ENCODE assay signal across 9 cellular contexts in the genomic region with DNA sequence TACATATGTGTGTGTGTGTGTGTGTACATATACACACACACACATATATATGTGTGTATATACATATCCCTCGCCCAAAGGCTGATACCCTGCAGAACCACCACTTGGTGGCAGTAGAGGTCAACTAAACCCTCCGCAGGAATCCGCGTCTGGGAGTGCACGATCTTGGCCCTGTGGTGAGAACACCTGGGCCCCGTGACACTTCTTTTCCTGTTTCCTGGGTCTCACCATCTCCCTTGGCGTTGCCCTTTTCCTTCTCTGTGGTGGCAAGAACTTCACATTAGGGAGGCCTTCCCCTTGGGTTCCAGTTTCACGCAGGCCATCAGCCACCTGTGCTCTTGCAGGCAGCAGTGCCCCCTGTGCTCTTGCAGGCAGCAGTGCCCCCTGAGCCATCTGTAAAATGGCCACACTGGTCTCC. TPM values are rescaled to one million over a fixed set of nuclear protein-coding genes. Genes with fewer than 3 reads are reported as not detected.
A peak's percentile ranks its signal among the peaks of the same experiment; 100 is the strongest.
DNase-seq lines count a peak whose midpoint lies in the region; ATAC-seq, FAIRE-seq and TF ChIP-seq lines count a peak whose summit lies in the region.
"Had no signal": no experiment of that assay in that cellular context is flagged by ENCODE, and none has a peak within 500 bp of the region (broad histone marks: within the 10 kb centered on the region; RNA-seq: fewer than 3 reads in every experiment).

No MANE protein-coding gene starts in this region.

- POLR2A ChIA-PET in activated CD4-positive, alpha-beta memory T cell treated with anti-CD3 and anti-CD28 coated beads for 36 hours (lab: Charles Lee) = no interaction called here
- POLR2A ChIA-PET in H1 (lab: Charles Lee; ENCODE audit: partially characterized antibody) = no interaction called here

- H3K79me2 ChIP-seq in H1 (ENCODE audit: control insufficient read depth in 1 of 2, insufficient read depth in 2 of 2, low read length in 2 of 2) = no peaks in the 10 kb centered on the region

- FAIRE-seq in H1 (lab: Jason Lieb, UNC) = peak; percentile 88

- no peak overlapping the region for H3K14ac ChIP-seq in H1 (ENCODE audit: insufficient read length)

- H3K4me3 ChIP-seq in CD4-positive, CD25-positive, alpha-beta regulatory T cell (ENCODE audit: low read depth, low read length) = no peak overlapping the region
- H3K4me3 ChIP-seq in H1 (ENCODE audit: extremely low read depth in 1 of 4, insufficient read depth in 2 of 4, low read depth in 3 of 4, low read length in 4 of 4) (peak overlapping the region in 1 of 4 experiments; percentile 41; a peak in 2 of 8 replicates), mucosa of descending colon (no peak overlapping the region)

- intact Hi-C loops in activated CD4-positive, alpha-beta memory T cell treated with anti-CD3 and anti-CD28 coated beads for 36 hours (cut with micrococcal nuclease) = loop anchor here (1.0 kb wide), 4 partner anchors 58 to 325 kb away; no protein-coding TSS in a partner anchor
- intact Hi-C loops in mucosa of descending colon (cut with DNase I, micrococcal nuclease) = loop anchor here (1.0 to 10.0 kb wide), 4 partner anchors 175 to 325 kb away; no protein-coding TSS in a partner anchor

- no peak overlapping the region for H2AK5ac ChIP-seq in H1 (ENCODE audit: low read depth, low read length)

- no peak overlapping the region for H2BK15ac ChIP-seq in H1 (ENCODE audit: low read length)

- no peak overlapping the region for H4K8ac ChIP-seq in H1 (ENCODE audit: extremely low read depth, insufficient read depth, low read length)

- no peaks in the 10 kb centered on the region for H3K36me3 Mint-ChIP-seq in CD4-positive, CD25-positive, alpha-beta regulatory T cell
- no peaks in the 10 kb centered on the region for H3K36me3 Mint-ChIP-seq in activated CD4-positive, alpha-beta memory T cell treated with anti-CD3 and anti-CD28 coated beads for 36 hours

- no peak overlapping the region for H3K23ac ChIP-seq in H1 (ENCODE audit: insufficient read length)

- H2BK5ac ChIP-seq in H1 (ENCODE audit: low read depth, low read length) = no peak overlapping the region

- H3K56ac ChIP-seq in H1 (replicated peaks; ENCODE audit: insufficient read length, low read depth, low read length) = no peak overlapping the region

- no peak for TF ChIP-seq POLR2A in H1 (IDR thresholded peaks at IDR 0.05; ENCODE audit: control extremely low read depth in 1 of 2, low read depth in 2 of 2, low read length in 2 of 2)

- H2BK12ac ChIP-seq in H1 (ENCODE audit: low read depth, low read length) = no peak overlapping the region

- no peaks in the 10 kb centered on the region for H3K36me3 ChIP-seq in CD4-positive, CD25-positive, alpha-beta regulatory T cell (ENCODE audit: control insufficient read depth, insufficient read depth, low read length)
- no peaks in the 10 kb centered on the region for H3K36me3 ChIP-seq in H1 (ENCODE audit: control insufficient read depth in 2 of 4, insufficient read depth in 4 of 4, low read length in 3 of 4)
- H3K36me3 ChIP-seq in mucosa of descending colon (ENCODE audit: low read depth) = no peaks in the 10 kb centered on the region

- H4K5ac ChIP-seq in H1 (ENCODE audit: insufficient read length, low read depth, low read length) = no peak overlapping the region

- peak; percentile 84 to 85 for TF ChIP-seq RAD21 in H1 (IDR thresholded peaks at IDR 0.05 in 1 of 2, conservative IDR thresholded peaks at IDR 0.05 in 1 of 2; ENCODE audit: low read depth in 2 of 2, low read length in 2 of 2)

- peak; percentile 69 to 70 for ATAC-seq in CD4-positive, CD25-positive, alpha-beta regulatory T cell (ENCODE audit: low read depth in 2 of 2)
- ATAC-seq in GM19328 (IDR thresholded peaks at IDR 0.05; ENCODE audit: unreplicated experiment) = peak; percentile 92
- ATAC-seq in HG03432 (IDR thresholded peaks at IDR 0.05; ENCODE audit: unreplicated experiment) = peak; percentile 77
- ATAC-seq in mucosa of descending colon = peak; percentile 98

- no peak overlapping the region for H3K27ac Mint-ChIP-seq in CD4-positive, CD25-positive, alpha-beta regulatory T cell
- no peak overlapping the region for H3K27ac Mint-ChIP-seq in activated CD4-positive, alpha-beta memory T cell treated with anti-CD3 and anti-CD28 coated beads for 36 hours

- 8% methylated on average over 8 of the region's 8 CpGs; no CpG with 5 or more reads in 1 of the 2 experiments for WGBS in H1 (ENCODE audit: extremely low coverage in 1 of 2, insufficient coverage in 1 of 2, insufficient read length in 1 of 2, insufficient replicate concordance in 2 of 2, low coverage in 1 of 2, low lambda C conversion rate in 2 of 2, missing lambda C conversion rate in 1 of 2), 2 experiments

- TF ChIP-seq CTCF in H1 (IDR thresholded peaks at IDR 0.05; ENCODE audit: control extremely low read depth in 1 of 3, insufficient read depth in 1 of 3, low read depth in 1 of 3, low read length in 3 of 3) = peak; percentile 65 to 83 (median 73)
- TF ChIP-seq CTCF in mucosa of descending colon (IDR thresholded peaks at IDR 0.05) = peak; percentile 69

- H2BK20ac ChIP-seq in H1 (ENCODE audit: low read length) = no peak overlapping the region

- no peak overlapping the region for H3K4ac ChIP-seq in H1 (replicated peaks; ENCODE audit: insufficient read length, low read depth, low read length)

- no peaks in the 10 kb centered on the region for H3K9me3 ChIP-seq in CD4-positive, CD25-positive, alpha-beta regulatory T cell (ENCODE audit: control insufficient read depth in 2 of 2, low read length in 2 of 2)
- H3K9me3 ChIP-seq in H1 (ENCODE audit: insufficient read depth in 2 of 2, low read depth in 1 of 2, low read length in 1 of 2) (no peaks in the 10 kb centered on the region), mucosa of descending colon (no peaks in the 10 kb centered on the region)

- H3K27me3 Mint-ChIP-seq in CD4-positive, CD25-positive, alpha-beta regulatory T cell = peaks cover 13% of the 10 kb centered on the region
- peaks cover 22% of the 10 kb centered on the region for H3K27me3 Mint-ChIP-seq in activated CD4-positive, alpha-beta memory T cell treated with anti-CD3 and anti-CD28 coated beads for 36 hours

- H3K9ac ChIP-seq in H1 (replicated peaks in 1 of 4; ENCODE audit: extremely low read depth in 1 of 4, low read depth in 3 of 4, low read length in 3 of 4) = no peak overlapping the region

- peaks cover 0 to 2% (median 0%) of the 10 kb centered on the region in 7 donors for H3K9me3 Mint-ChIP-seq in CD4-positive, CD25-positive, alpha-beta regulatory T cell
- no peaks in the 10 kb centered on the region for H3K9me3 Mint-ChIP-seq in activated CD4-positive, alpha-beta memory T cell treated with anti-CD3 and anti-CD28 coated beads for 36 hours

- H4K91ac ChIP-seq in H1 (replicated peaks; ENCODE audit: insufficient read length, low read length) = no peak overlapping the region

- H4K20me1 ChIP-seq in H1 (replicated peaks in 1 of 2; ENCODE audit: control insufficient read depth in 1 of 2, insufficient read depth in 2 of 2, low read length in 2 of 2) = no peaks in the 10 kb centered on the region

- no peak for TF ChIP-seq EP300 in H1 (IDR thresholded peaks at IDR 0.05; ENCODE audit: borderline replicate concordance in 1 of 2, low read depth in 2 of 2, low read length in 2 of 2)

- H2BK120ac ChIP-seq in H1 (replicated peaks; ENCODE audit: low read depth, low read length) = no peak overlapping the region

- DNase-seq in CD4-positive, CD25-positive, alpha-beta regulatory T cell = peak; percentile 36 to 72 (median 56)
- DNase-seq in NCI-H526 (lab: John Stamatoyannopoulos, UW) (peak; percentile 38 to 75), H1 (ENCODE audit: low read depth in 1 of 2, low spot score in 2 of 2) (peak; percentile 31 to 80), mucosa of descending colon (peak in 2 of 3 donors; percentile 67 to 76)
- peak; percentile 77 for DNase-seq in activated CD4-positive, alpha-beta memory T cell treated with anti-CD3 and anti-CD28 coated beads for 36 hours
- peak; percentile 33 for DNase-seq in stimulated activated CD8-positive, alpha-beta memory T cell treated with anti-CD3 and anti-CD28 coated beads, Interleukin-7, amount 100 ng/mL, for 24 hours (ENCODE audit: low read depth)

- no peak overlapping the region for H3K27ac ChIP-seq in CD4-positive, CD25-positive, alpha-beta regulatory T cell (ENCODE audit: insufficient read depth, low read length, poor library complexity, severe bottlenecking)
- no peak overlapping the region for H3K27ac ChIP-seq in H1 (ENCODE audit: low read depth, low read length)

- H3K18ac ChIP-seq in H1 (ENCODE audit: extremely low read depth, low read length) = no peak overlapping the region

- H3K4me2 ChIP-seq in H1 (ENCODE audit: insufficient read depth in 1 of 2, low read depth in 2 of 2, low read length in 2 of 2) = peak overlapping the region; percentile 1 to 60

- H2AFZ ChIP-seq in H1 (ENCODE audit: low read length) = peak overlapping the region; percentile 76; the same call in 1 of the 2 replicates

- H3K4me1 ChIP-seq in CD4-positive, CD25-positive, alpha-beta regulatory T cell (ENCODE audit: control insufficient read depth, insufficient read depth, low read length, poor library complexity, severe bottlenecking) = peaks cover 4% of the 10 kb centered on the region
- peaks cover 0 to 5% (median 3%) of the 10 kb centered on the region in 4 experiments; a peak in 2 of 7 replicates for H3K4me1 ChIP-seq in H1 (replicated peaks in 1 of 4; ENCODE audit: control insufficient read depth in 3 of 4, insufficient read depth in 4 of 4, low read length in 3 of 4)
- H3K4me1 ChIP-seq in mucosa of descending colon (ENCODE audit: low read depth) = no peaks in the 10 kb centered on the region

- H3K4me1 Mint-ChIP-seq in CD4-positive, CD25-positive, alpha-beta regulatory T cell = peaks cover 0 to 10% (median 5%) of the 10 kb centered on the region in 4 donors
- H3K4me1 Mint-ChIP-seq in activated CD4-positive, alpha-beta memory T cell treated with anti-CD3 and anti-CD28 coated beads for 36 hours (ENCODE audit: low read depth) = peaks cover 22% of the 10 kb centered on the region

- CTCF ChIA-PET in activated CD4-positive, alpha-beta memory T cell treated with anti-CD3 and anti-CD28 coated beads for 36 hours (lab: Charles Lee) = interaction anchor here (0.9 to 5.8 kb wide), 5 partner anchors 53 to 325 kb away, joined by 3 to 37 read pairs (median 6); no protein-coding TSS in a partner anchor
- CTCF ChIA-PET in H1 (lab: Charles Lee; ENCODE audit: partially characterized antibody) = interaction anchor here (0.8 to 4.8 kb wide), 19 partner anchors 8 to 330 kb away, joined by 3 to 24 read pairs (median 4); no protein-coding TSS in a partner anchor

- H3K27me3 ChIP-seq in CD4-positive, CD25-positive, alpha-beta regulatory T cell (ENCODE audit: control insufficient read depth, insufficient read depth, low read length) = no peaks in the 10 kb centered on the region
- H3K27me3 ChIP-seq in H1 (replicated peaks in 1 of 4; ENCODE audit: control insufficient read depth in 3 of 4, extremely low read depth in 1 of 4, insufficient read depth in 3 of 4, low read length in 3 of 4) = peaks cover 0 to 6% (median 4%) of the 10 kb centered on the region in 4 experiments; a peak in 2 of 7 replicates

- H3K79me1 ChIP-seq in H1 (ENCODE audit: low read depth, low read length) = no peaks in the 10 kb centered on the region

- H3K23me2 ChIP-seq in H1 (ENCODE audit: low read depth, low read length) = peaks cover 2% of the 10 kb centered on the region

- peak overlapping the region in 2 of 4 donors; percentile 37 to 41 for H3K4me3 Mint-ChIP-seq in CD4-positive, CD25-positive, alpha-beta regulatory T cell
- H3K4me3 Mint-ChIP-seq in activated CD4-positive, alpha-beta memory T cell treated with anti-CD3 and anti-CD28 coated beads for 36 hours = no peak overlapping the region

RNA-seq across cellular contexts. Expression of a gene that starts 8.2 kb away (rescaled TPM):
- not detected for total RNA-seq in CD4-positive, CD25-positive, alpha-beta regulatory T cell
- polyA plus RNA-seq in CD4-positive, CD25-positive, alpha-beta regulatory T cell = not detected
- 100 to 1,000 TPM; 123 to 136 TPM for total RNA-seq in activated CD4-positive, alpha-beta memory T cell treated with anti-CD3 and anti-CD28 coated beads for 36 hours
- not detected in 2 replicates for total RNA-seq in H1 (2021; fragmentation: NEBNext Ultra II Directional; extraction: Animal tissue kit (Norgen Biotek cat#: 25700))
- not detected in 2 replicates for polyA plus RNA-seq in H1 (2011; rRNA removed)
- polyA plus RNA-seq in H1 (2011; cell fraction: cytosol; rRNA removed) = not detected
- polyA plus RNA-seq in H1 (2011; cell fraction: nucleus; rRNA removed) = not detected
- not detected in 4 replicates for polyA plus RNA-seq in H1 (2012, experiment 1 of 2)
- not detected for polyA plus RNA-seq in H1 (2012, experiment 2 of 2)
- polyA plus RNA-seq in H1 (2013, experiment 1 of 2) = not detected
- not detected for polyA plus RNA-seq in H1 (2013, experiment 2 of 2)
- polyA minus RNA-seq in H1 (2011; rRNA and poly(A)+ RNA removed) = not detected in 2 replicates
- not detected for polyA minus RNA-seq in H1 (2011; cell fraction: cytosol; rRNA and poly(A)+ RNA removed)
- polyA minus RNA-seq in H1 (2011; cell fraction: nucleus; rRNA and poly(A)+ RNA removed) = not detected
- not detected for total RNA-seq in mucosa of descending colon
- polyA plus RNA-seq: adipose tissue had no signal

RNA-seq across cellular contexts. Expression of a gene that starts 53.0 kb away (rescaled TPM):
- not detected for total RNA-seq in CD4-positive, CD25-positive, alpha-beta regulatory T cell
- not detected for polyA plus RNA-seq in CD4-positive, CD25-positive, alpha-beta regulatory T cell
- total RNA-seq in activated CD4-positive, alpha-beta memory T cell treated with anti-CD3 and anti-CD28 coated beads for 36 hours = not detected
- 1.8 TPM in 2 replicates for total RNA-seq in H1 (2021; fragmentation: NEBNext Ultra II Directional; extraction: Animal tissue kit (Norgen Biotek cat#: 25700))
- polyA plus RNA-seq in H1 (2011; rRNA removed) = 1.3 and 1.4 TPM in 2 replicates
- 1.1 TPM for polyA plus RNA-seq in H1 (2011; cell fraction: cytosol; rRNA removed)
- 1.7 TPM for polyA plus RNA-seq in H1 (2011; cell fraction: nucleus; rRNA removed)
- polyA plus RNA-seq in H1 (2012, experiment 1 of 2) = 0.52 to 1.9 TPM (median 1.2 TPM) in 4 replicates
- polyA plus RNA-seq in H1 (2012, experiment 2 of 2) = 0.96 TPM
- 1.1 TPM for polyA plus RNA-seq in H1 (2013, experiment 1 of 2)
- 1.0 TPM for polyA plus RNA-seq in H1 (2013, experiment 2 of 2)
- 0.88 and 1.00 TPM in 2 replicates for polyA minus RNA-seq in H1 (2011; rRNA and poly(A)+ RNA removed)
- polyA minus RNA-seq in H1 (2011; cell fraction: cytosol; rRNA and poly(A)+ RNA removed) = not detected
- polyA minus RNA-seq in H1 (2011; cell fraction: nucleus; rRNA and poly(A)+ RNA removed) = 1.6 TPM
- 1 to 10 TPM; 2.2 to 4.5 (median 3.3) TPM for total RNA-seq in mucosa of descending colon

Comparison
In these comparisons a context has a peak if more than half of its experiments do, and no peak if none do; other contexts are left out.
1. RNA of a gene that starts 8.2 kb away (total RNA-seq): 123 to 136 TPM in activated CD4-positive, alpha-beta memory T cell treated with anti-CD3 and anti-CD28 coated beads for 36 hours; not detected in CD4-positive, CD25-positive, alpha-beta regulatory T cell (single experiment), not detected in H1 and not detected in mucosa of descending colon; every median in the first group is over 100 times any median in the second.
2. Peak in every context shown above with its lines, with median percentiles within 50 percentile points of each other: ATAC-seq and DNase-seq.